Comparison of ENCODE assay signal across 1 cellular context in the genomic region with DNA sequence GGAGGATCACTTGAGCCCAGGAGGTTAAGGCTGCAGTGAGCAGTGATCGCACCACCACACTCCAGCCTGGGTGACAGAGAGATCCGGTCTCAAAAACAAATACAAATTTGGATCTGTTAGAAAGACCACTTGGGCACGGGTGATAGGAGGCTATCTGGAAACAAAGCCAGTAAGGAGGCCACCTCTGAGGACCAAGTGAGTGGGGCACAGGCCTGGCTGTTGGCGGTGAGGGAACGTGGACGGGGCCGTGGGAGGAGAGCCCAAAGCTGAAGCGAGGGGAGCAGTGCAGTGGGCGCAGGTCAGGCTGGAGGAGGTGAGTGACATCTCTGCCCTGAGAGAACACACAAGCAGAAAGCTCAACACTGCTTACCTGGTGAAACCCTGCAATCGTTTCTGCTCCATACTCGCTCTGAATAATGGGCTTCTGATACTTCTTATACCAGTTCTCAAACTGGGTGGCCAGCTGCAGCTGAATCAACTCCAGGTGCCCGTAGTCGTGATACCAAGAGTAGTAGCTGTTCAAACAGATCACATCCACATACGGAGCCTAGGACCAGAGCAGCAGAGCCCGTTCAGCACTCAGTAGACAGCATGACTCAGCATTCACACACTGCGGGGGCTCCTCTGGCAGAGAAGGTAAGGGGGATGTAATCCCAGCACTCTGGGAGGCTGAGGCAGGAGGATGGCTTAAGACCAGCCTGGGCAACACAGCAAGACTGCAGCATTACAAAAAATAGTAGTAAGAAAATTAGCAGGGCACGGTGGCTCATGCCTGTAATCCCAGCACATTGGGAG.
TF ChIP-seq lines count a peak whose summit lies in the region.

No MANE protein-coding gene starts in this region.

TF ChIP-seq in K562, 482 proteins besides CTCF, POLR2A, EP300 and RAD21:
- peak; percentile 57; the same call in 1 of the 2 replicates for TF ChIP-seq MAFG (tag; conservative IDR thresholded peaks at IDR 0.05)
- TF ChIP-seq SUPT5H (IDR thresholded peaks at IDR 0.05) = 0 out of 2 replicates have a peak, but pooled peaks have one; percentile 11
- 0 out of 2 replicates have a peak, but pooled peaks have one; percentile 25 for TF ChIP-seq POLR2G (IDR thresholded peaks at IDR 0.05; ENCODE audit: low read depth, low read length)
- TF ChIP-seq C11orf30 (IDR thresholded peaks at IDR 0.05; ENCODE audit: low read depth) = peak; percentile 62
- TF ChIP-seq HDGF (IDR thresholded peaks at IDR 0.05) = no peak
- TF ChIP-seq LARP7 (IDR thresholded peaks at IDR 0.05) = no peak
- TF ChIP-seq ZNF316 (IDR thresholded peaks at IDR 0.05) = peak; percentile 71
- TF ChIP-seq MAFF (IDR thresholded peaks at IDR 0.05; ENCODE audit: low read length) = peak; percentile 32; the same call in 1 of the 2 replicates
- peak; percentile 36; the same call in 1 of the 2 replicates for TF ChIP-seq MAFK (IDR thresholded peaks at IDR 0.05; ENCODE audit: low read length)
- TF ChIP-seq NFE2 (IDR thresholded peaks at IDR 0.05; ENCODE audit: low read depth) = peak; percentile 74; the same call in 1 of the 2 replicates
